ENCODE assay signal across 17 cellular contexts in genomic region chr6:15631380-15631913, GRCh38. TPM values are rescaled to one million over a fixed set of nuclear protein-coding genes. Genes with fewer than 3 reads are reported as not detected.
DNase-seq lines count a peak whose midpoint lies in the region; ATAC-seq, FAIRE-seq and TF ChIP-seq lines count a peak whose summit lies in the region.
"Had no signal": no experiment of that assay in that cellular context is flagged by ENCODE, and none has a peak within 500 bp of the region (broad histone marks: within the 10 kb centered on the region; RNA-seq: fewer than 3 reads in every experiment).

No MANE protein-coding gene starts in this region.

- H3K27me3 ChIP-seq in HepG2 (ENCODE audit: control insufficient read depth in 1 of 2, insufficient read depth in 2 of 2, low read length in 2 of 2), result no peaks in the 10 kb centered on the region
- H3K27me3 ChIP-seq: BE2C had no signal

- H3K4me2 ChIP-seq in HepG2 (ENCODE audit: low read depth, low read length), result no peak overlapping the region
- H3K4me2 ChIP-seq: A549, GM23338 had no signal

- H3K9ac ChIP-seq in HepG2 (ENCODE audit: insufficient read depth, low read depth, low read length), result no peak overlapping the region

- TF ChIP-seq POLR2A in HepG2 (IDR thresholded peaks at IDR 0.05; ENCODE audit: insufficient read depth in 1 of 2, low read depth in 2 of 2, low read length in 2 of 2), result no peak

- peak overlapping the region; percentile 72 for H3K27ac Mint-ChIP-seq in central memory CD8-positive, alpha-beta T cell (ENCODE audit: low read depth)
- H3K27ac Mint-ChIP-seq in stimulated activated naive B cell treated with anti-CD40 and anti-IgM and Interleukin-4, amounts not matched to agents 10 μg/mL and 1 μg/mL and 100 μg/mL, for 72 hours, result peak overlapping the region; percentile 60
- H3K27ac Mint-ChIP-seq: GM23338, H9 had no signal

- CTCF ChIA-PET in HepG2 (lab: Yijun Ruan, JAX; ENCODE audit: low intra/inter-chr PET ratio, low total read pairs), result no interaction called here

- H3K4me1 Mint-ChIP-seq in central memory CD8-positive, alpha-beta T cell, result peaks cover 42% of the 10 kb centered on the region
- H3K4me1 Mint-ChIP-seq in stimulated activated naive B cell treated with anti-CD40 and anti-IgM and Interleukin-4, amounts not matched to agents 10 μg/mL and 1 μg/mL and 100 μg/mL, for 72 hours, result peaks cover 5 to 13% of the 10 kb centered on the region in 2 donors
- H3K4me1 Mint-ChIP-seq: GM23338, H9 had no signal

- no peak overlapping the region for H3K4me3 ChIP-seq in HepG2 (replicated peaks in 1 of 3; ENCODE audit: insufficient read depth in 1 of 3, low read depth in 2 of 3, low read length in 3 of 3)
- H3K4me3 ChIP-seq: A549, GM12878, GM23338 had no signal

- BruUV-seq in HepG2 (replicated peaks; lab: Mats Ljungman, UMichigan), result no TSS peak

- no peak overlapping the region for H3K27ac ChIP-seq in HepG2 (ENCODE audit: extremely low read length, insufficient read depth, low read length)
- H3K27ac ChIP-seq: A549, C4-2B, HL-60 had no signal

- no peaks in the 10 kb centered on the region for H3K36me3 Mint-ChIP-seq in central memory CD8-positive, alpha-beta T cell (ENCODE audit: insufficient read depth)
- H3K36me3 Mint-ChIP-seq in stimulated activated naive B cell treated with anti-CD40 and anti-IgM and Interleukin-4, amounts not matched to agents 10 μg/mL and 1 μg/mL and 100 μg/mL, for 72 hours, result peaks cover 25 to 31% of the 10 kb centered on the region in 2 donors

- H3K9me3 Mint-ChIP-seq in central memory CD8-positive, alpha-beta T cell, result no peaks in the 10 kb centered on the region
- no peaks in the 10 kb centered on the region for H3K9me3 Mint-ChIP-seq in stimulated activated naive B cell treated with anti-CD40 and anti-IgM and Interleukin-4, amounts not matched to agents 10 μg/mL and 1 μg/mL and 100 μg/mL, for 72 hours
- H3K9me3 Mint-ChIP-seq: CD4-positive, alpha-beta memory T cell; GM23338; H9 had no signal

- H3K27me3 Mint-ChIP-seq in central memory CD8-positive, alpha-beta T cell, result no peaks in the 10 kb centered on the region
- H3K27me3 Mint-ChIP-seq in stimulated activated naive B cell treated with anti-CD40 and anti-IgM and Interleukin-4, amounts not matched to agents 10 μg/mL and 1 μg/mL and 100 μg/mL, for 72 hours, result no peaks in the 10 kb centered on the region
- H3K27me3 Mint-ChIP-seq: CD4-positive, alpha-beta memory T cell had no signal

- 60% methylated on average over 4 of the region's 4 CpGs for WGBS in HepG2 (ENCODE audit: low lambda C conversion rate)

- intact Hi-C loops in HepG2 (cut with micrococcal nuclease; ENCODE audit: unreplicated experiment), result no loop called here
- intact Hi-C loops in posterior vena cava (cut with DNase I), result no loop called here

- TF ChIP-seq CTCF in HepG2 (CRISPR knock-in tag; IDR thresholded peaks at IDR 0.05) (no peak), GM13977 (IDR thresholded peaks at IDR 0.05; ENCODE audit: extremely low read depth, insufficient read depth, missing control alignments) (no peak)

- POLR2A ChIA-PET in HepG2 (lab: Yijun Ruan, JAX), result no interaction called here

- H3K4me3 Mint-ChIP-seq in central memory CD8-positive, alpha-beta T cell, result no peak overlapping the region
- no peak overlapping the region for H3K4me3 Mint-ChIP-seq in stimulated activated naive B cell treated with anti-CD40 and anti-IgM and Interleukin-4, amounts not matched to agents 10 μg/mL and 1 μg/mL and 100 μg/mL, for 72 hours
- H3K4me3 Mint-ChIP-seq: CD4-positive, alpha-beta memory T cell; GM23338; H9 had no signal

- H4K20me1 ChIP-seq in HepG2 (ENCODE audit: insufficient read depth, low read length), result no peaks in the 10 kb centered on the region

- TF ChIP-seq EP300 in HepG2 (IDR thresholded peaks at IDR 0.05; ENCODE audit: low read depth in 2 of 2, low read length in 2 of 2) (no peak), HepG2 (CRISPR knock-in tag; IDR thresholded peaks at IDR 0.05; ENCODE audit: borderline replicate concordance) (no peak)

- FAIRE-seq in HepG2 (lab: Jason Lieb, UNC), result no peak
- FAIRE-seq: A549, GM12878 had no signal

- DNase-seq in SK-N-DZ (ENCODE audit: low spot score), result peak; percentile 70
- DNase-seq in central memory CD8-positive, alpha-beta T cell (ENCODE audit: low spot score in 2 of 2), result no peak
- DNase-seq in HepG2 (ENCODE audit: low spot score), result peak; percentile 27
- DNase-seq in stimulated activated naive B cell treated with anti-CD40 and anti-IgM and Interleukin-4, amounts not matched to agents 10 μg/mL and 1 μg/mL and 100 μg/mL, for 72 hours, result no peak
- DNase-seq in posterior vena cava (ENCODE audit: low spot score), result no peak
- no peak for DNase-seq in NOMO-1 (lab: John Stamatoyannopoulos, UW; ENCODE audit: unreplicated experiment in 2 of 2)
- DNase-seq in GM13977 (ENCODE audit: low spot score), result no peak
- DNase-seq: BE2C; CD4-positive, alpha-beta memory T cell; DMS79; H9 had no signal

- no peak for TF ChIP-seq RAD21 in HepG2 (CRISPR knock-in tag; IDR thresholded peaks at IDR 0.05)

- peaks cover 21% of the 10 kb centered on the region for H3K4me1 ChIP-seq in HepG2 (ENCODE audit: insufficient read depth, low read length)
- H3K4me1 ChIP-seq: A549 had no signal

- H3K9me3 ChIP-seq in HepG2 (ENCODE audit: low read length), result no peaks in the 10 kb centered on the region
- H3K9me3 ChIP-seq: A549, BE2C had no signal

- in situ Hi-C loops in HepG2 (cut with HindIII; ENCODE audit: extremely low pct_ligation_motif_present, low pct_unique_long_range_greater_than_20kb) (no loop called here), GM13977 (cut with MboI; ENCODE audit: low pct_unique_long_range_greater_than_20kb, low sequenced_read_pairs, unreplicated experiment) (no loop called here)

- no peaks in the 10 kb centered on the region for H3K36me3 ChIP-seq in HepG2 (replicated peaks in 1 of 2; ENCODE audit: control insufficient read depth in 1 of 2, insufficient read depth in 2 of 2, low read length in 2 of 2)
- H3K36me3 ChIP-seq: BE2C had no signal

- ATAC-seq in central memory CD8-positive, alpha-beta T cell (replicated peaks; ENCODE audit: extremely low read depth, poor library complexity, severe bottlenecking), result no peak
- ATAC-seq in HepG2, result peak; percentile 44
- ATAC-seq in stimulated activated naive B cell treated with anti-CD40 and anti-IgM and Interleukin-4, amounts not matched to agents 10 μg/mL and 1 μg/mL and 100 μg/mL, for 72 hours (replicated peaks), result no peak
- ATAC-seq in HG03442 (IDR thresholded peaks at IDR 0.05; ENCODE audit: unreplicated experiment), result no peak
- ATAC-seq: A549, GM12878, GM23338 had no signal

- no peaks in the 10 kb centered on the region for H3K79me2 ChIP-seq in HepG2 (ENCODE audit: insufficient read depth, low read length)

- no peak overlapping the region for H2AFZ ChIP-seq in HepG2 (ENCODE audit: low read length)
- H2AFZ ChIP-seq: GM23338 had no signal

TF ChIP-seq in HepG2, 621 proteins besides CTCF, POLR2A, EP300 and RAD21 (continues in another document):
- TF ChIP-seq GATAD2A (CRISPR knock-in tag; IDR thresholded peaks at IDR 0.05) (peak; percentile 26; the same call in 1 of the 2 replicates), CHD2 (IDR thresholded peaks at IDR 0.05; ENCODE audit: low read depth, low read length) (no peak), NR2F2 (IDR thresholded peaks at IDR 0.05; ENCODE audit: borderline replicate concordance, low read depth) (no peak), SALL1 (CRISPR knock-in tag; IDR thresholded peaks at IDR 0.05) (peak; percentile 23; the same call in 1 of the 2 replicates), RFX3 (CRISPR knock-in tag; IDR thresholded peaks at IDR 0.05) (no peak), TOE1 (CRISPR knock-in tag; IDR thresholded peaks at IDR 0.05) (no peak), NR2F1 (CRISPR knock-in tag; IDR thresholded peaks at IDR 0.05) (no peak), ZNF556 (CRISPR knock-in tag; IDR thresholded peaks at IDR 0.05; ENCODE audit: borderline replicate concordance) (no peak), ETS1 (CRISPR knock-in tag; IDR thresholded peaks at IDR 0.05) (no peak), NCOR1 (IDR thresholded peaks at IDR 0.05; ENCODE audit: borderline replicate concordance, low read length) (peak; percentile 55; the same call in 1 of the 2 replicates)

RNA-seq across cellular contexts. Expression of gene DTNBP1, which starts 31.4 kb away (rescaled TPM):
- polyA plus RNA-seq in SK-N-DZ (2014; cell fraction: cytosol; rRNA removed), result 7.1 and 10.8 TPM in 2 replicates
- polyA plus RNA-seq in SK-N-DZ (2014; cell fraction: nucleus; rRNA removed), result 6.8 and 21.8 TPM in 2 replicates
- total RNA-seq in HepG2 (2016; rRNA removed; fragmentation: Illumina TruSeq; extraction: Trizol) (6.6 and 12.7 TPM in 2 replicates), posterior vena cava (10 to 100 TPM; 15.8 to 22.3 TPM)
- 4.0 and 6.3 TPM in 2 replicates for total RNA-seq in HepG2 (2016; cell fraction: cytosol; rRNA removed; fragmentation: Illumina TruSeq; extraction: Trizol; ENCODE audit: low read depth)
- total RNA-seq in HepG2 (2016; cell fraction: insoluble cytoplasmic fraction; rRNA removed; fragmentation: Illumina TruSeq; extraction: Trizol), result 7.4 and 13.1 TPM in 2 replicates
- 7.6 and 10.7 TPM in 2 replicates for total RNA-seq in HepG2 (2016; cell fraction: membrane; rRNA removed; fragmentation: Illumina TruSeq; extraction: Trizol)
- total RNA-seq in HepG2 (2016; cell fraction: nucleus; rRNA removed; fragmentation: Illumina TruSeq; extraction: Trizol), result 9.5 and 10.2 TPM in 2 replicates
- 19.1 and 23.6 TPM in 2 replicates for polyA plus RNA-seq in HepG2 (2011; rRNA removed)
- 14.8 and 15.9 TPM in 2 replicates for polyA plus RNA-seq in HepG2 (2011; cell fraction: cytosol; rRNA removed)
- polyA plus RNA-seq in HepG2 (2011; cell fraction: nucleus; rRNA removed), result 10.7 and 11.1 TPM in 2 replicates
- polyA plus RNA-seq in HepG2 (2012), result 7.9 and 12.4 TPM in 2 replicates
- polyA plus RNA-seq in HepG2 (2016; cell fraction: cytosol; fragmentation: Illumina TruSeq; extraction: Trizol; ENCODE audit: low read depth), result 6.9 and 8.6 TPM in 2 replicates
- polyA plus RNA-seq in HepG2 (2016; cell fraction: insoluble cytoplasmic fraction; fragmentation: Illumina TruSeq; extraction: Trizol; ENCODE audit: low read depth), result 21.9 and 26.4 TPM in 2 replicates
- polyA plus RNA-seq in HepG2 (2016; cell fraction: membrane; fragmentation: Illumina TruSeq; extraction: Trizol; ENCODE audit: low read depth), result 12.4 and 13.5 TPM in 2 replicates
- polyA plus RNA-seq in HepG2 (2016; cell fraction: nucleus; fragmentation: Illumina TruSeq; extraction: Trizol; ENCODE audit: insufficient read depth, low read depth), result 13.9 and 16.8 TPM in 2 replicates
- polyA minus RNA-seq in HepG2 (2011; rRNA and poly(A)+ RNA removed; ENCODE audit: low replicate concordance), result 13.1 and 15.6 TPM in 2 replicates
- 7.1 and 7.2 TPM in 2 replicates for polyA minus RNA-seq in HepG2 (2011; cell fraction: cytosol; rRNA and poly(A)+ RNA removed)
- 7.9 and 9.2 TPM in 2 replicates for polyA minus RNA-seq in HepG2 (2011; cell fraction: nucleus; rRNA and poly(A)+ RNA removed)

Comparison
In these comparisons a context has a peak if more than half of its experiments do, and no peak if none do; other contexts are left out.
1. DNase-seq: peak in SK-N-DZ (single experiment) and HepG2 (single experiment); none in central memory CD8-positive, alpha-beta T cell (0 of 2), stimulated activated naive B cell treated with anti-CD40 and anti-IgM and Interleukin-4, amounts not matched to agents 10 μg/mL and 1 μg/mL and 100 μg/mL, for 72 hours (single experiment), posterior vena cava (single experiment), NOMO-1 (0 of 2) and GM13977 (single experiment).